Comparison of ENCODE assay signal across 1 cellular context in genomic region chr20:30376767-30377658, GRCh38.
TF ChIP-seq lines count a peak whose summit lies in the region.

No MANE protein-coding gene starts in this region.

TF ChIP-seq in HepG2, 621 proteins besides CTCF, POLR2A, EP300 and RAD21 (continued from another document and continues in another):
- peak; percentile 74 for TF ChIP-seq ZSCAN31 (CRISPR knock-in tag; IDR thresholded peaks at IDR 0.05; ENCODE audit: low read depth)
- TF ChIP-seq IKZF4 (CRISPR knock-in tag; IDR thresholded peaks at IDR 0.05; ENCODE audit: borderline replicate concordance, low read depth, not compliant biosample characterization) = no peak
- TF ChIP-seq, protein P1, sequence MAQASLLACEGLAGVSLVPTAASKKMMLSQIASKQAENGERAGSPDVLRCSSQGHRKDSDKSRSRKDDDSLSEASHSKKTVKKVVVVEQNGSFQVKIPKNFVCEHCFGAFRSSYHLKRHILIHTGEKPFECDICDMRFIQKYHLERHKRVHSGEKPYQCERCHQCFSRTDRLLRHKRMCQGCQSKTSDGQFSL (CRISPR knock-in tag; IDR thresholded peaks at IDR 0.05) = peak; percentile 80
- TF ChIP-seq MAX (IDR thresholded peaks at IDR 0.05) = peak; percentile 89
- TF ChIP-seq LBX2 (CRISPR knock-in tag; IDR thresholded peaks at IDR 0.05; ENCODE audit: borderline replicate concordance) = 0 out of 2 replicates have a peak, but pooled peaks have one; percentile 19
- no peak for TF ChIP-seq ZFYVE20 (CRISPR knock-in tag; IDR thresholded peaks at IDR 0.05; ENCODE audit: borderline replicate concordance, low read depth)
- TF ChIP-seq BCLAF1 (IDR thresholded peaks at IDR 0.05) = no peak
- no peak for TF ChIP-seq ZMYM2 (CRISPR knock-in tag; IDR thresholded peaks at IDR 0.05)
- no peak; the same call in 1 of the 2 replicates for TF ChIP-seq ZFP90 (CRISPR knock-in tag; IDR thresholded peaks at IDR 0.05; ENCODE audit: borderline replicate concordance)
- peak; percentile 78 for TF ChIP-seq NR2C2 (CRISPR knock-in tag; IDR thresholded peaks at IDR 0.05; ENCODE audit: borderline replicate concordance)
- no peak for TF ChIP-seq LRRFIP1 (CRISPR knock-in tag; conservative IDR thresholded peaks at IDR 0.05)
- no peak for TF ChIP-seq ZNF772 (CRISPR knock-in tag; IDR thresholded peaks at IDR 0.05)
- no peak for TF ChIP-seq ZSCAN30 (CRISPR knock-in tag; IDR thresholded peaks at IDR 0.05)
- TF ChIP-seq SAP130 (CRISPR knock-in tag; IDR thresholded peaks at IDR 0.05; ENCODE audit: low read depth) = peak; percentile 96
- TF ChIP-seq SMAD3 (CRISPR knock-in tag; IDR thresholded peaks at IDR 0.05) = no peak
- no peak for TF ChIP-seq MZF1 (CRISPR knock-in tag; IDR thresholded peaks at IDR 0.05; ENCODE audit: borderline replicate concordance)
- TF ChIP-seq ZFP82 (CRISPR knock-in tag; IDR thresholded peaks at IDR 0.05; ENCODE audit: borderline replicate concordance) = no peak
- peak; percentile 66 for TF ChIP-seq FOXA3 (CRISPR knock-in tag; IDR thresholded peaks at IDR 0.05)
- TF ChIP-seq AGO2 (optimal IDR thresholded peaks at IDR 0.05; ENCODE audit: low read depth, low read length) = no peak
- TF ChIP-seq HOXA9 (CRISPR knock-in tag; IDR thresholded peaks at IDR 0.05; ENCODE audit: borderline replicate concordance) = 0 out of 2 replicates have a peak, but pooled peaks have one; percentile 41
- peak; percentile 99 for TF ChIP-seq ZMYM4 (CRISPR knock-in tag; IDR thresholded peaks at IDR 0.05)
- TF ChIP-seq FOXO4 (CRISPR knock-in tag; conservative IDR thresholded peaks at IDR 0.05) = no peak
- peak; percentile 63 for TF ChIP-seq SP2 (CRISPR knock-in tag; IDR thresholded peaks at IDR 0.05)
- TF ChIP-seq TRIM24 (CRISPR knock-in tag; IDR thresholded peaks at IDR 0.05) = no peak
- TF ChIP-seq WIZ (CRISPR knock-in tag; IDR thresholded peaks at IDR 0.05) = peak; percentile 88
- TF ChIP-seq ZNF891 (CRISPR knock-in tag; IDR thresholded peaks at IDR 0.05) = 0 out of 2 replicates have a peak, but pooled peaks have one; percentile 68
- TF ChIP-seq SAFB2 (CRISPR knock-in tag; IDR thresholded peaks at IDR 0.05; ENCODE audit: borderline replicate concordance, low read depth) = peak; percentile 63; the same call in 1 of the 2 replicates
- peak; percentile 77 for TF ChIP-seq HDAC1 (CRISPR knock-in tag; IDR thresholded peaks at IDR 0.05)
- TF ChIP-seq CBX5 (CRISPR knock-in tag; IDR thresholded peaks at IDR 0.05; ENCODE audit: borderline replicate concordance) = peak; percentile 90
- TF ChIP-seq GTF2F1 (IDR thresholded peaks at IDR 0.05; ENCODE audit: low read length) = no peak
- no peak for TF ChIP-seq NFRKB (IDR thresholded peaks at IDR 0.05)
- TF ChIP-seq ZNF224 (CRISPR knock-in tag; IDR thresholded peaks at IDR 0.05) = no peak
- no peak; the same call in 1 of the 2 replicates for TF ChIP-seq ZNF460 (CRISPR knock-in tag; IDR thresholded peaks at IDR 0.05; ENCODE audit: borderline replicate concordance)
- TF ChIP-seq HNF4A (CRISPR knock-in tag; IDR thresholded peaks at IDR 0.05) = no peak
- TF ChIP-seq, protein P2, sequence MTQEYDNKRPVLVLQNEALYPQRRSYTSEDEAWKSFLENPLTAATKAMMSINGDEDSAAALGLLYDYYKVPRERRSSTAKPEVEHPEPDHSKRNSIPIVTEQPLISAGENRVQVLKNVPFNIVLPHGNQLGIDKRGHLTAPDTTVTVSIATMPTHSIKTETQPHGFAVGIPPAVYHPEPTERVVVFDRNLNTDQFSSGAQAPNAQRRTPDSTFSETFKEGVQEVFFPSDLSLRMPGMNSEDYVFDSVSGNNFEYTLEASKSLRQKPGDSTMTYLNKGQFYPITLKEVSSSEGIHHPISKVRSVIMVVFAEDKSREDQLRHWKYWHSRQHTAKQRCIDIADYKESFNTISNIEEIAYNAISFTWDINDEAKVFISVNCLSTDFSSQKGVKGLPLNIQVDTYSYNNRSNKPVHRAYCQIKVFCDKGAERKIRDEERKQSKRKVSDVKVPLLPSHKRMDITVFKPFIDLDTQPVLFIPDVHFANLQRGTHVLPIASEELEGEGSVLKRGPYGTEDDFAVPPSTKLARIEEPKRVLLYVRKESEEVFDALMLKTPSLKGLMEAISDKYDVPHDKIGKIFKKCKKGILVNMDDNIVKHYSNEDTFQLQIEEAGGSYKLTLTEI (CRISPR knock-in tag; conservative IDR thresholded peaks at IDR 0.05) = no peak
- no peak for TF ChIP-seq FOXP1 (IDR thresholded peaks at IDR 0.05)
- TF ChIP-seq FOXP1 (CRISPR knock-in tag; IDR thresholded peaks at IDR 0.05) = peak; percentile 31; the same call in 1 of the 2 replicates
- TF ChIP-seq SNAPC4 (CRISPR knock-in tag; IDR thresholded peaks at IDR 0.05) = 0 out of 2 replicates have a peak, but pooled peaks have one; percentile 48
- TF ChIP-seq ELF4 (CRISPR knock-in tag; IDR thresholded peaks at IDR 0.05; ENCODE audit: borderline replicate concordance) = no peak
- TF ChIP-seq NPAS2 (CRISPR knock-in tag; IDR thresholded peaks at IDR 0.05; ENCODE audit: borderline replicate concordance) = no peak
- TF ChIP-seq ZBED4 (CRISPR knock-in tag; IDR thresholded peaks at IDR 0.05; ENCODE audit: borderline replicate concordance) = no peak
- no peak for TF ChIP-seq HMG20A (CRISPR knock-in tag; IDR thresholded peaks at IDR 0.05; ENCODE audit: borderline replicate concordance)
- no peak for TF ChIP-seq SP140L (CRISPR knock-in tag; IDR thresholded peaks at IDR 0.05; ENCODE audit: borderline replicate concordance)
- 0 out of 2 replicates have a peak, but pooled peaks have one; percentile 5 for TF ChIP-seq ZNF121 (CRISPR knock-in tag; IDR thresholded peaks at IDR 0.05)
- TF ChIP-seq KLF16 (CRISPR knock-in tag; IDR thresholded peaks at IDR 0.05) = peak in 1 of 2 experiments; percentile 85; a peak in 2 of 4 replicates
- peak; percentile 87 for TF ChIP-seq ZNF274 (CRISPR knock-in tag; IDR thresholded peaks at IDR 0.05)
